8 cellular contexts compared by ENCODE assay signal in genomic region chr7:32164341-32164996, GRCh38.
DNase-seq lines count a peak whose midpoint lies in the region; ATAC-seq and TF ChIP-seq lines count a peak whose summit lies in the region.
"Had no signal": no experiment of that assay in that cellular context is flagged by ENCODE, and none has a peak within 500 bp of the region (broad histone marks: within the 10 kb centered on the region; RNA-seq: fewer than 3 reads in every experiment).

No MANE protein-coding gene starts in this region.

- no peak overlapping the region for H3K4me3 ChIP-seq in gastroesophageal sphincter

- peak; percentile 31 to 55 (median 40) for TF ChIP-seq CTCF in gastroesophageal sphincter (IDR thresholded peaks at IDR 0.05)

- no peak for TF ChIP-seq EP300 in gastroesophageal sphincter (IDR thresholded peaks at IDR 0.05)

- DNase-seq in HS-27A (ENCODE audit: low read depth) (peak; percentile 62), SHP77 treated with DMSO at 0.1 percent for 48 hours (lab: John Stamatoyannopoulos, UW) (peak; percentile 29), superior temporal gyrus (ENCODE audit: extremely low spot score) (peak; percentile 75), retina (no peak)
- DNase-seq: activated B cell treated with CpG ODN at 0.5 μM for 24 hours had no signal

- H3K9me3 ChIP-seq in gastroesophageal sphincter = no peaks in the 10 kb centered on the region

- no peaks in the 10 kb centered on the region for H3K36me3 ChIP-seq in gastroesophageal sphincter

- ATAC-seq in gastroesophageal sphincter (no peak), GM18505 (IDR thresholded peaks at IDR 0.05; ENCODE audit: unreplicated experiment) (no peak), HG03159 (IDR thresholded peaks at IDR 0.05; ENCODE audit: unreplicated experiment) (no peak)

- peaks cover 0 to 21% (median 3%) of the 10 kb centered on the region in 3 donors for H3K4me1 ChIP-seq in gastroesophageal sphincter

- WGBS in gastroesophageal sphincter (ENCODE audit: low coverage in 1 of 2), 2 donors = 33 to 50% methylated on average over 1 of the region's 1 CpG

- TF ChIP-seq POLR2A in gastroesophageal sphincter (IDR thresholded peaks at IDR 0.05) (no peak), GM18505 (IDR thresholded peaks at IDR 0.05; ENCODE audit: borderline replicate concordance, extremely low read depth, insufficient read depth, insufficient read length) (no peak)

- H3K27ac ChIP-seq in gastroesophageal sphincter = no peak overlapping the region

- no peaks in the 10 kb centered on the region for H3K27me3 ChIP-seq in gastroesophageal sphincter
